1 cellular context compared by ENCODE assay signal in genomic region chr15:74955796-74956647, GRCh38.
A peak's percentile ranks its signal among the peaks of the same experiment; 100 is the strongest.
TF ChIP-seq lines count a peak whose summit lies in the region.

No MANE protein-coding gene starts in this region.

TF ChIP-seq in endothelial cell of umbilical vein, 7 proteins besides CTCF, POLR2A, EP300 and RAD21:
- no peak for TF ChIP-seq GATA2 (IDR thresholded peaks at IDR 0.05; ENCODE audit: insufficient read depth, insufficient read length, low read depth, low read length)
- TF ChIP-seq POLR2AphosphoS5 (IDR thresholded peaks at IDR 0.05; ENCODE audit: insufficient read depth, low read depth, low read length), result no peak
- TF ChIP-seq MYC (IDR thresholded peaks at IDR 0.05; ENCODE audit: low read depth, low read length), result peak; percentile 53
- peak; percentile 95 for TF ChIP-seq MAX (IDR thresholded peaks at IDR 0.05; ENCODE audit: insufficient read depth, insufficient read length)
- no peak for TF ChIP-seq FOS (IDR thresholded peaks at IDR 0.05; ENCODE audit: borderline replicate concordance, insufficient read depth, low read length)
- no peak for TF ChIP-seq JUN (IDR thresholded peaks at IDR 0.05; ENCODE audit: borderline replicate concordance, insufficient read depth, insufficient read length, low read depth)
- TF ChIP-seq EZH2 (IDR thresholded peaks at IDR 0.05; ENCODE audit: borderline replicate concordance, low read depth, low read length, severe bottlenecking), result no peak
